8 cellular contexts compared by ENCODE assay signal in the genomic region with DNA sequence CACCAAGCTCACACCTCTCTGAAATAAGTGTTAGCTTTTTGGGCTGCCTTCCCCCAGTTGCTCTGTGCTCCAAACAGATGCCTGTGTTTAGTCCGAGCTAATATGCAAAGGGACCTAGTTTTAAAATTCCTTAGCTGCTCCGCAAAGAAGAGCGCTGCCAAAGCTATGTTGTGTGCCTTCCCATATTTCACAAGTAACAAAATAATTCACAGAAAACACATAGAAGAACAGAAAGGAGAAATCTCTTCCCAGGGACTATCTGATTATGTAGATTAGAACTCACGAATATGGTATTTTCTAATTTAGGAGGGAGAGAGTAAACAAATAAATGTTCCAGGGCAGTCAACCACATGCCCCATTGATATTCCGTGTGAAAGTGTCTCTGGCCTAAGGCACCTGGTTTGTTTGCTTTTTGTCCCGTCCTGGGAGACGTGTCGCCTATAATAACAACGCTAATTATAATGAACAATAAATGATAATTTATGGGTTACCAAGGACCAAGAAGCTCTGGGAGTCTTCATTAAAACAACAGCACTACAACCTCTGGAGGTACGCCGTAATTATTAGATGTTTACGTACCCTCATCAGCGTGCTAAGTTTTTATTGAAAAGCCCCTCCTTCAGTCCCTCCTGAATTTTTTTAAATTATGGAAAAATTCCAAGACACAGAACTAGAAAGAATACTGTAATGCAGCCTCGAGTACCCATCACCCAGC. TPM values are rescaled to one million over a fixed set of nuclear protein-coding genes. Genes with fewer than 3 reads are reported as not detected.
DNase-seq lines count a peak whose midpoint lies in the region; ATAC-seq, FAIRE-seq and TF ChIP-seq lines count a peak whose summit lies in the region.

No MANE protein-coding gene starts in this region.

- no peak for TF ChIP-seq POLR2A in heart left ventricle (IDR thresholded peaks at IDR 0.05)
- TF ChIP-seq POLR2A in transverse colon (IDR thresholded peaks at IDR 0.05) = no peak

- H3K36me3 ChIP-seq in heart left ventricle = peaks cover 0 to 21% (median 12%) of the 10 kb centered on the region in 9 donors
- peaks cover 0 to 4% (median 0%) of the 10 kb centered on the region in 4 donors for H3K36me3 ChIP-seq in liver (ENCODE audit: control insufficient read depth in 4 of 4, insufficient read depth in 3 of 4, low read depth in 1 of 4, low read length in 3 of 4)
- H3K36me3 ChIP-seq in transverse colon = peaks cover 0 to 11% (median 3%) of the 10 kb centered on the region in 4 donors
- H3K36me3 ChIP-seq in pancreas = peaks cover 0 to 6% (median 0%) of the 10 kb centered on the region in 3 donors

- in situ Hi-C loops in transverse colon (cut with MboI; ENCODE audit: low pct_ligation_motif_present in 1 of 4, low pct_unique_long_range_greater_than_20kb in 1 of 4, low sequenced_read_pairs in 3 of 4) = no loop called here

- intact Hi-C loops in heart left ventricle (cut with DNase I) = loop anchor here (1.0 to 5.0 kb wide), 6 partner anchors 58 to 208 kb away; partner anchors contain the start of genes CCNI (in 5 of the 10) and SEPTIN11 (in 1 of the 10)
- intact Hi-C loops in left cardiac atrium (cut with DNase I) = no loop called here
- intact Hi-C loops in transverse colon (cut with DNase I; ENCODE audit: low total_unique reads) = loop anchor here (10.0 kb wide), 1 partner anchor 201 kb away; no protein-coding TSS in a partner anchor
- intact Hi-C loops in pancreas (cut with DNase I) = no loop called here

- no peak for DNase-seq in heart left ventricle
- no peak for DNase-seq in left cardiac atrium
- DNase-seq in activated naive CD8-positive, alpha-beta T cell treated with anti-CD3 and anti-CD28 coated beads, Interleukin-2, amount 10 ng/mL, durations not matched to agents 7 days and 5 days = no peak
- no peak for DNase-seq in transverse colon
- DNase-seq in NCI-H510A treated with DMSO at 0.1 percent for 48 hours (lab: John Stamatoyannopoulos, UW) = no peak
- DNase-seq in pancreas = no peak

- peaks cover 0 to 34% (median 5%) of the 10 kb centered on the region in 12 donors for H3K4me1 ChIP-seq in heart left ventricle
- H3K4me1 ChIP-seq in liver (ENCODE audit: control insufficient read depth in 4 of 4, insufficient read depth in 4 of 4, low read length in 3 of 4) = peaks cover 0 to 25% (median 8%) of the 10 kb centered on the region in 4 donors
- H3K4me1 ChIP-seq in transverse colon = peaks cover 8 to 31% (median 20%) of the 10 kb centered on the region in 4 donors
- H3K4me1 ChIP-seq in pancreas = peaks cover 0 to 21% (median 11%) of the 10 kb centered on the region in 3 donors

- H3K27me3 ChIP-seq in heart left ventricle = no peaks in the 10 kb centered on the region
- no peaks in the 10 kb centered on the region for H3K27me3 ChIP-seq in liver (ENCODE audit: control insufficient read depth in 4 of 4, insufficient read depth in 4 of 4, low read length in 3 of 4)
- no peaks in the 10 kb centered on the region for H3K27me3 ChIP-seq in transverse colon
- H3K27me3 ChIP-seq in pancreas = no peaks in the 10 kb centered on the region

- TF ChIP-seq RAD21 in liver (IDR thresholded peaks at IDR 0.05) = no peak

- peak overlapping the region; percentile 95 for H3K4me3 Mint-ChIP-seq in activated naive CD8-positive, alpha-beta T cell treated with anti-CD3 and anti-CD28 coated beads, Interleukin-2, amount 10 ng/mL, durations not matched to agents 7 days and 5 days

- H3K4me3 ChIP-seq in heart left ventricle (peak overlapping the region in 11 of 12 donors; percentile 32 to 97 (median 87)), liver (ENCODE audit: low read depth in 1 of 3, low read length in 3 of 3) (peak overlapping the region; percentile 69 to 96 (median 74)), transverse colon (peak overlapping the region in 3 of 4 donors; percentile 82 to 91 (median 89)), pancreas (peak overlapping the region in 2 of 4 donors; percentile 96 to 98)

- ATAC-seq in heart left ventricle = no peak
- ATAC-seq in left cardiac atrium = no peak
- no peak for ATAC-seq in activated naive CD8-positive, alpha-beta T cell treated with anti-CD3 and anti-CD28 coated beads, Interleukin-2, amount 10 ng/mL, durations not matched to agents 7 days and 5 days (ENCODE audit: low read depth)
- no peak for ATAC-seq in GM18870 (IDR thresholded peaks at IDR 0.05; ENCODE audit: unreplicated experiment)
- no peak for ATAC-seq in pancreas

- peaks cover 9% of the 10 kb centered on the region for H3K36me3 Mint-ChIP-seq in activated naive CD8-positive, alpha-beta T cell treated with anti-CD3 and anti-CD28 coated beads, Interleukin-2, amount 10 ng/mL, durations not matched to agents 7 days and 5 days

- TF ChIP-seq CTCF in heart left ventricle (IDR thresholded peaks at IDR 0.05) = no peak
- TF ChIP-seq CTCF in liver (IDR thresholded peaks at IDR 0.05; ENCODE audit: low read depth, low read length, missing input control) = no peak
- no peak for TF ChIP-seq CTCF in transverse colon (IDR thresholded peaks at IDR 0.05)
- no peak for TF ChIP-seq CTCF in pancreas (IDR thresholded peaks at IDR 0.05)

- 49 to 55% (median 51%) methylated on average over 14 of the region's 14 CpGs for WGBS in heart left ventricle, 4 donors
- 36% methylated on average over 14 of the region's 14 CpGs for WGBS in liver
- WGBS in transverse colon (ENCODE audit: low coverage in 1 of 2), 2 donors = 27 to 39% methylated on average over 14 of the region's 14 CpGs
- WGBS in pancreas, 2 donors = 12 to 14% methylated on average over 14 of the region's 14 CpGs

- H3K9me3 Mint-ChIP-seq in activated naive CD8-positive, alpha-beta T cell treated with anti-CD3 and anti-CD28 coated beads, Interleukin-2, amount 10 ng/mL, durations not matched to agents 7 days and 5 days = no peaks in the 10 kb centered on the region

- H3K9me3 ChIP-seq in heart left ventricle (no peaks in the 10 kb centered on the region), liver (ENCODE audit: control insufficient read depth in 4 of 4, low read length in 3 of 4) (no peaks in the 10 kb centered on the region), transverse colon (no peaks in the 10 kb centered on the region), pancreas (no peaks in the 10 kb centered on the region)

- no peaks in the 10 kb centered on the region for H3K27me3 Mint-ChIP-seq in activated naive CD8-positive, alpha-beta T cell treated with anti-CD3 and anti-CD28 coated beads, Interleukin-2, amount 10 ng/mL, durations not matched to agents 7 days and 5 days

- no peak for FAIRE-seq in pancreas (lab: Jason Lieb, UNC)

- peak overlapping the region in 1 of 2 donors; percentile 5 for H3K9ac ChIP-seq in liver (ENCODE audit: low read depth in 1 of 2, low read length in 2 of 2)

- POLR2A ChIA-PET in activated naive CD8-positive, alpha-beta T cell treated with anti-CD3 and anti-CD28 coated beads, Interleukin-2, amount 10 ng/mL, durations not matched to agents 7 days and 5 days (lab: Charles Lee) = interaction anchor here (0.8 to 2.2 kb wide), 9 partner anchors 8 to 207 kb away, joined by 3 to 11 read pairs (median 6); partner anchors contain the start of genes CCNI and SEPTIN11

- TF ChIP-seq EP300 in transverse colon (IDR thresholded peaks at IDR 0.05; ENCODE audit: low read depth) = no peak

- H3K27ac Mint-ChIP-seq in activated naive CD8-positive, alpha-beta T cell treated with anti-CD3 and anti-CD28 coated beads, Interleukin-2, amount 10 ng/mL, durations not matched to agents 7 days and 5 days = peak overlapping the region; percentile 96

- H3K4me1 Mint-ChIP-seq in activated naive CD8-positive, alpha-beta T cell treated with anti-CD3 and anti-CD28 coated beads, Interleukin-2, amount 10 ng/mL, durations not matched to agents 7 days and 5 days = peaks cover 34% of the 10 kb centered on the region

- peak overlapping the region in 1 of 12 donors; percentile 93 for H3K27ac ChIP-seq in heart left ventricle
- H3K27ac ChIP-seq in liver (ENCODE audit: low read depth in 1 of 2, low read length in 2 of 2) = no peak overlapping the region
- H3K27ac ChIP-seq in transverse colon = peak overlapping the region; percentile 94 to 99 (median 94)
- peak overlapping the region in 2 of 4 donors; percentile 94 to 96 for H3K27ac ChIP-seq in pancreas

TF ChIP-seq in liver, 16 proteins besides CTCF, POLR2A, EP300 and RAD21 (continues in another document):
- TF ChIP-seq SP1 (IDR thresholded peaks at IDR 0.05) (no peak), FOXA2 (IDR thresholded peaks at IDR 0.05) (no peak), RXRA (IDR thresholded peaks at IDR 0.05) (no peak), GABPA (IDR thresholded peaks at IDR 0.05 in 1 of 2, conservative IDR thresholded peaks at IDR 0.05 in 1 of 2) (no peak), ZBTB33 (IDR thresholded peaks at IDR 0.05) (no peak), ATF3 (IDR thresholded peaks at IDR 0.05) (no peak), HNF4A (conservative IDR thresholded peaks at IDR 0.05) (no peak)

RNA-seq across cellular contexts. Expression of gene CCNG2, which starts 1.2 kb away (rescaled TPM):
- 10 to 100 TPM in 4 of 9 donors, 1 to 10 TPM in 5; 2.4 to 18.7 (median 9.9) TPM for total RNA-seq in heart left ventricle
- polyA plus RNA-seq in heart left ventricle = 1 to 10 TPM; 3.3 to 4.5 TPM
- total RNA-seq in left cardiac atrium = 10 to 100 TPM in 1 of 2 donors, 1 to 10 TPM in 1; 7.7 to 18.6 TPM
- 10 to 100 TPM; 29.3 to 29.7 TPM for total RNA-seq in activated naive CD8-positive, alpha-beta T cell treated with anti-CD3 and anti-CD28 coated beads, Interleukin-2, amount 10 ng/mL, durations not matched to agents 7 days and 5 days
- total RNA-seq in liver = 10 to 100 TPM in 1 of 2 donors, 1 to 10 TPM in 1; 4.5 to 10.8 TPM
- 1 to 10 TPM; 1.2 to 3.6 TPM for polyA plus RNA-seq in liver
- total RNA-seq in transverse colon = 100 to 1,000 TPM in 1 of 4 donors, 10 to 100 TPM in 3; 55.4 to 114 (median 79.4) TPM
- total RNA-seq in pancreas = 10 to 100 TPM in 3 of 6 donors, 1 to 10 TPM in 3; 4.7 to 30.2 (median 12.8) TPM
- 1 to 10 TPM; 5.1 to 6.1 TPM for polyA plus RNA-seq in pancreas

Comparison
In these comparisons a context has a peak if more than half of its experiments do, and no peak if none do; other contexts are left out.
1. intact Hi-C loops: an anchor here in heart left ventricle (1.0 to 5.0 kb wide) and transverse colon (10.0 kb wide); none called in left cardiac atrium and pancreas.
2. H3K27ac ChIP-seq: peak in transverse colon (4 of 4); none in liver (0 of 2).